ENCODE assay signal across 23 cellular contexts in the genomic region with DNA sequence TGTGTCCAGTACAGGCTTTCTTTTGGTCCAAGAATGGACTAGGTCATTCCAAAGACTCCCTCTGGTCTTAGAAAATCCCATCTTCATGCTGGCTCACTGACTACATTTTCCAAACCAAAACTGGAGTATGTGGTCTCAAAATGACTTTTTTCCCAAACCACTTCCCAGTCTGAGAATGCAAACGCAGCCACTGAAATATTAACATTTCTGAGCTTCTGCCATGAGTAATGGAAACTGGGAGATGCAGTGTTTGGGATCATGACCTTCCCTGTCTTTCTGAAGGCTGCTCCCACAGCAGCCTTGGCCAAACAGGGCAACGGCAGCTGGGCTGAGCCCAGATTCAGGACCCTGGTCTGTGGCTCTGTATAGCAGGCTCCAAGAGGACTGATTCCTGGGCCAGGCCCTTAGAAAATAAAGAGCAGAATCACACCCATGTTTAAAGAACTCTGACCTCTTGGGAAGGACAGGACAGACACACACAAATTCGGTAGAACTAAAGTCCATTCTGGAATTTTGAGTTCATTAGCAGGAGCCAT.
"Had no signal": no experiment of that assay in that cellular context is flagged by ENCODE, and none has a peak within 500 bp of the region (broad histone marks: within the 10 kb centered on the region; RNA-seq: fewer than 3 reads in every experiment).

No MANE protein-coding gene starts in this region.

- H3K36me3 ChIP-seq: transverse colon had no signal

- H3K9me3 ChIP-seq: body of pancreas, gastroesophageal sphincter, psoas muscle, spleen, testis, transverse colon had no signal

- H3K9ac ChIP-seq: parathyroid adenoma had no signal

- H3K27ac ChIP-seq: body of pancreas, coronary artery, parathyroid adenoma, psoas muscle, testis, transverse colon had no signal

- H3K4me1 ChIP-seq: body of pancreas, gastroesophageal sphincter, parathyroid adenoma, psoas muscle, testis, transverse colon had no signal

- DNase-seq: activated B cell treated with CpG ODN at 0.5 μM for 24 hours; activated CD4-positive, alpha-beta T cell treated with anti-CD3 and anti-CD28 coated beads, Interleukin-2, amount 50 U/mL, for 1 hour; activated CD8-positive, alpha-beta memory T cell treated with anti-CD3 and anti-CD28 coated beads, Interleukin-2, amount 10 ng/mL, durations not matched to agents 7 days and 5 days; activated CD8-positive, alpha-beta T cell treated with anti-CD3 and anti-CD28 coated beads, Interleukin-2, amount 10 ng/mL, durations not matched to agents 7 days and 5 days; activated T-cell treated with anti-CD3 and anti-CD28 coated beads, Interleukin-2, amount 50 U/mL, for 48 hours; body of pancreas; cerebellar nuclear complex; dorsolateral prefrontal cortex; effector memory CD4-positive, alpha-beta T cell; head of caudate nucleus; hippocampal formation; naive thymus-derived CD4-positive, alpha-beta T cell; nucleus accumbens; psoas muscle; stimulated activated CD4-positive, alpha-beta T cell treated with anti-CD3 and anti-CD28 coated beads, Interleukin-2, amount 100 ng/mL, for 48 hours; stimulated activated naive CD4-positive, alpha-beta T cell treated with Interleukin-2 at 50 U/mL for 16 hours; T-cell; testis; transverse colon had no signal

- H3K4me3 ChIP-seq: body of pancreas, coronary artery, dorsolateral prefrontal cortex, gastroesophageal sphincter, psoas muscle, spleen, testis, transverse colon had no signal

- H2AFZ ChIP-seq: parathyroid adenoma had no signal

- H3K27me3 ChIP-seq: body of pancreas, dorsolateral prefrontal cortex, gastroesophageal sphincter, testis, transverse colon had no signal

- ATAC-seq: activated CD8-positive, alpha-beta memory T cell treated with anti-CD3 and anti-CD28 coated beads, Interleukin-2, amount 10 ng/mL, durations not matched to agents 7 days and 5 days; activated CD8-positive, alpha-beta T cell treated with anti-CD3 and anti-CD28 coated beads, Interleukin-2, amount 10 ng/mL, durations not matched to agents 7 days and 5 days; body of pancreas; gastroesophageal sphincter; naive thymus-derived CD4-positive, alpha-beta T cell; psoas muscle; T-cell had no signal

- H3K79me2 ChIP-seq: parathyroid adenoma had no signal
